In the genomic region with DNA sequence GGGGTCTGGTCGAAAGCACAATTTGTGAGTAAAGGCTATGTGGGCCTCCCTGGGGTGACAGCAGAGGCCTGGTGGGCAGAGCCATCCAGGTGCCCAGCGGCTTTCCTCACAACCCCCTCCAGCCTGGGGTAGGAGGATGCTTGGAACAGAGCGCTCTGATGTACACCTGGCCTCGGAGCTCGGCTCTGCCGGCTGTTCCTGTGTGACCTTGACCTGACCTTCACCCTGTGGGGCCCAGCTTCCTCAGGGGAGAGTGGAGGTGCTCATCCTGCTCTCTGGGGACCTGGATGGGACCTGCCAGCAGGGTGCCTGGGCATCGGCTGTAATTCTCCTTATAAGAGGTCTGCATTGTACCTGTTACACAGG, we compare ENCODE assay signal across 9 cellular contexts. TPM values are rescaled to one million over a fixed set of nuclear protein-coding genes. Genes with fewer than 3 reads are reported as not detected.
DNase-seq lines count a peak whose midpoint lies in the region; ATAC-seq, FAIRE-seq and TF ChIP-seq lines count a peak whose summit lies in the region.
"Had no signal": no experiment of that assay in that cellular context is flagged by ENCODE, and none has a peak within 500 bp of the region (broad histone marks: within the 10 kb centered on the region; RNA-seq: fewer than 3 reads in every experiment).

No MANE protein-coding gene starts in this region.

- in situ Hi-C loops in GM13977 (cut with MboI; ENCODE audit: low pct_unique_long_range_greater_than_20kb, low sequenced_read_pairs, unreplicated experiment) = no loop called here

- H3K4me1 ChIP-seq in A549 = no peaks in the 10 kb centered on the region
- peaks cover 21% of the 10 kb centered on the region for H3K4me1 ChIP-seq in mesenchymal stem cell (ENCODE audit: control insufficient read depth, insufficient read depth, low read depth, low read length)

- FAIRE-seq in A549 (lab: Jason Lieb, UNC) (no peak), GM19239 (lab: Jason Lieb, UNC) (peak; percentile 44)

- TF ChIP-seq EP300 in A549 (IDR thresholded peaks at IDR 0.05) = no peak

- H2BK15ac ChIP-seq in mesenchymal stem cell (ENCODE audit: low read depth, poor library complexity, severe bottlenecking) = no peak overlapping the region

- H3K9ac ChIP-seq in mesenchymal stem cell (ENCODE audit: low read length) = peak overlapping the region; percentile 33

- TF ChIP-seq CTCF in A549 (IDR thresholded peaks at IDR 0.05) (peak; percentile 27; the same call in 2 of the 3 replicates), GM13977 (IDR thresholded peaks at IDR 0.05; ENCODE audit: extremely low read depth, insufficient read depth, missing control alignments) (no peak), GM20000 (IDR thresholded peaks at IDR 0.05; ENCODE audit: extremely low read depth, missing control alignments) (no peak)

- peak overlapping the region; percentile 12 for H4K8ac ChIP-seq in mesenchymal stem cell (ENCODE audit: low read length)

- H2BK5ac ChIP-seq in mesenchymal stem cell (ENCODE audit: low read depth, low read length, poor library complexity, severe bottlenecking) = no peak overlapping the region

- H2BK120ac ChIP-seq in mesenchymal stem cell (ENCODE audit: low read depth, low read length) = no peak overlapping the region

- DNase-seq in A549 (ENCODE audit: low read depth in 1 of 2, low spot score in 1 of 2) (no peak), GM19239 (ENCODE audit: insufficient read length, low spot score) (no peak), mesenchymal stem cell (no peak), GM13977 (ENCODE audit: low spot score) (no peak), GM20000 (ENCODE audit: low spot score) (no peak), head of caudate nucleus (no peak), mucosa of gallbladder (ENCODE audit: low spot score) (no peak)

- no peaks in the 10 kb centered on the region for H3K9me3 ChIP-seq in A549
- H3K9me3 ChIP-seq in mesenchymal stem cell (ENCODE audit: control insufficient read depth, low read length) = no peaks in the 10 kb centered on the region
- H3K9me3 ChIP-seq: adrenal gland had no signal

- no peak overlapping the region for H2BK12ac ChIP-seq in mesenchymal stem cell (ENCODE audit: low read length in 2 of 2)

- no peak overlapping the region for H3K14ac ChIP-seq in mesenchymal stem cell (ENCODE audit: low read length in 2 of 2)

- no peak overlapping the region for H3K23ac ChIP-seq in mesenchymal stem cell (ENCODE audit: low read length in 2 of 2)

- no peak; a peak in 2 of 5 replicates for TF ChIP-seq RAD21 in A549 (conservative IDR thresholded peaks at IDR 0.05 in 1 of 2, IDR thresholded peaks at IDR 0.05 in 1 of 2)

- WGBS in A549 (ENCODE audit: missing lambda C conversion rate) = 22% methylated on average over 6 of the region's 7 CpGs
- 40% methylated on average over 6 of the region's 7 CpGs for WGBS in mesenchymal stem cell

- H3K4me3 ChIP-seq in A549 = no peak overlapping the region
- H3K4me3 ChIP-seq in mesenchymal stem cell (ENCODE audit: insufficient read depth in 1 of 2, low read depth in 1 of 2, low read length in 2 of 2) = no peak overlapping the region

- intact Hi-C loops in head of caudate nucleus (cut with DNase I) = loop anchor here (2.0 kb wide), 1 partner anchor 239 kb away; no protein-coding TSS in a partner anchor

- H3K4ac ChIP-seq in mesenchymal stem cell (ENCODE audit: low read depth in 1 of 2, low read length in 2 of 2) = no peak overlapping the region

- H3K79me1 ChIP-seq in mesenchymal stem cell (replicated peaks; ENCODE audit: low read length, poor library complexity, severe bottlenecking) = no peaks in the 10 kb centered on the region

- no peak overlapping the region for H3K18ac ChIP-seq in mesenchymal stem cell (ENCODE audit: low read depth in 1 of 2, low read length in 2 of 2)

- peak overlapping the region; percentile 99 for H3K4me2 ChIP-seq in A549
- no peak overlapping the region for H3K4me2 ChIP-seq in mesenchymal stem cell (ENCODE audit: low read length, poor library complexity, severe bottlenecking)

- H3K27ac ChIP-seq in A549 (0 out of 6 replicates have a peak overlapping the region, but pooled peaks of 1 of the 2 experiments have one; percentile 43), mesenchymal stem cell (ENCODE audit: low read length, poor library complexity, severe bottlenecking) (no peak overlapping the region)

- no peak overlapping the region for H4K91ac ChIP-seq in mesenchymal stem cell (ENCODE audit: low read length)

- no peak for TF ChIP-seq POLR2A in A549 (IDR thresholded peaks at IDR 0.05; ENCODE audit: low read length)

- ATAC-seq in A549 (peak in 1 of 2 experiments; percentile 2; a peak in 2 of 6 replicates), SK-N-SH treated with all-trans-retinoic acid at 6 μM for 48 hours (no peak)

- H3K36me3 ChIP-seq in mesenchymal stem cell (ENCODE audit: control insufficient read depth in 1 of 2, insufficient read depth in 2 of 2, low read depth in 1 of 2, low read length in 2 of 2) = no peaks in the 10 kb centered on the region
- H3K36me3 ChIP-seq: adrenal gland had no signal

- CTCF ChIA-PET in A549 (lab: Yijun Ruan, JAX) = interaction anchor here (0.6 to 3.5 kb wide), 8 partner anchors 12 to 348 kb away, joined by 3 to 38 read pairs (median 4); no protein-coding TSS in a partner anchor

- H2AFZ ChIP-seq in mesenchymal stem cell (ENCODE audit: low read depth, low read length) = no peak overlapping the region

- POLR2A ChIA-PET in A549 (lab: Yijun Ruan, JAX) = no interaction called here

- peaks cover 16 to 37% of the 10 kb centered on the region in 2 experiments for H3K27me3 ChIP-seq in mesenchymal stem cell (ENCODE audit: control insufficient read depth in 1 of 2, insufficient read depth in 1 of 2, low read length in 2 of 2)
- H3K27me3 ChIP-seq: adrenal gland had no signal

- H2AK5ac ChIP-seq in mesenchymal stem cell (ENCODE audit: low read length, severe bottlenecking) = no peak overlapping the region

TF ChIP-seq in A549, 52 proteins besides CTCF, POLR2A, EP300 and RAD21:
- TF ChIP-seq ESRRA (IDR thresholded peaks at IDR 0.05; ENCODE audit: borderline replicate concordance, low read length) (peak; percentile 30; the same call in 1 of the 2 replicates), GATA3 (IDR thresholded peaks at IDR 0.05; ENCODE audit: borderline replicate concordance) (no peak), RNF2 (IDR thresholded peaks at IDR 0.05; ENCODE audit: borderline replicate concordance, low read depth) (no peak)

TF ChIP-seq in SK-N-SH treated with all-trans-retinoic acid at 6 μM for 48 hours, 23 proteins besides CTCF, POLR2A, EP300 and RAD21:
- TF ChIP-seq, protein P1, sequence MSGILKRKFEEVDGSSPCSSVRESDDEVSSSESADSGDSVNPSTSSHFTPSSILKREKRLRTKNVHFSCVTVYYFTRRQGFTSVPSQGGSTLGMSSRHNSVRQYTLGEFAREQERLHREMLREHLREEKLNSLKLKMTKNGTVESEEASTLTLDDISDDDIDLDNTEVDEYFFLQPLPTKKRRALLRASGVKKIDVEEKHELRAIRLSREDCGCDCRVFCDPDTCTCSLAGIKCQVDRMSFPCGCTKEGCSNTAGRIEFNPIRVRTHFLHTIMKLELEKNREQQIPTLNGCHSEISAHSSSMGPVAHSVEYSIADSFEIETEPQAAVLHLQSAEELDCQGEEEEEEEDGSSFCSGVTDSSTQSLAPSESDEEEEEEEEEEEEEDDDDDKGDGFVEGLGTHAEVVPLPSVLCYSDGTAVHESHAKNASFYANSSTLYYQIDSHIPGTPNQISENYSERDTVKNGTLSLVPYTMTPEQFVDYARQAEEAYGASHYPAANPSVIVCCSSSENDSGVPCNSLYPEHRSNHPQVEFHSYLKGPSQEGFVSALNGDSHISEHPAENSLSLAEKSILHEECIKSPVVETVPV (CRISPR knock-in tag; IDR thresholded peaks at IDR 0.05) = 0 out of 2 replicates have a peak, but pooled peaks have one; percentile 9
- TF ChIP-seq ARNTL (CRISPR knock-in tag; IDR thresholded peaks at IDR 0.05; ENCODE audit: borderline replicate concordance, low read depth) = no peak
TF ChIP-seq in SK-N-SH treated with all-trans-retinoic acid at 6 μM for 48 hours: peak in this region for 1.

RNA-seq across cellular contexts. Expression of a gene that starts 28.9 kb away (rescaled TPM):
- 0.08 and 0.20 TPM in 2 replicates for polyA plus RNA-seq in A549 (2011; rRNA removed)
- polyA plus RNA-seq in A549 (2012; cell fraction: cytosol; rRNA removed) = 0.14 and 0.16 TPM in 2 replicates
- polyA plus RNA-seq in A549 (2012; cell fraction: nucleus; rRNA removed) = 0.49 and 0.56 TPM in 2 replicates
- 0.22 to 0.44 TPM (median 0.41 TPM) in 3 replicates for polyA plus RNA-seq in A549 (2017; fragmentation: RNase III; extraction: RNeasy Plus Mini Kit Qiagen cat#74134 plus additional on column Dnase treatment)
- 0.04 and 0.19 TPM in 2 replicates for polyA minus RNA-seq in A549 (2011; rRNA and poly(A)+ RNA removed)
- 0.29 TPM for polyA plus RNA-seq in mesenchymal stem cell (2013, experiment 1 of 2)
- 0.42 TPM for polyA plus RNA-seq in mesenchymal stem cell (2013, experiment 2 of 2)
- 1.6 TPM for total RNA-seq in mucosa of gallbladder

RNA-seq across cellular contexts. Expression of a gene that starts 32.5 kb away (rescaled TPM):
- polyA plus RNA-seq in A549 (2011; rRNA removed) (24.1 and 29.9 TPM in 2 replicates), A549 (2017; fragmentation: RNase III; extraction: RNeasy Plus Mini Kit Qiagen cat#74134 plus additional on column Dnase treatment) (10.0 to 11.2 TPM (median 10.8 TPM) in 3 replicates)
- polyA plus RNA-seq in A549 (2012; cell fraction: cytosol; rRNA removed) = 5.3 and 5.4 TPM in 2 replicates
- polyA plus RNA-seq in A549 (2012; cell fraction: nucleus; rRNA removed) = 3.0 and 6.5 TPM in 2 replicates
- polyA minus RNA-seq in A549 (2011; rRNA and poly(A)+ RNA removed) = 9.7 and 11.2 TPM in 2 replicates
- polyA plus RNA-seq in mesenchymal stem cell (2013, experiment 1 of 2) = 35.5 TPM
- polyA plus RNA-seq in mesenchymal stem cell (2013, experiment 2 of 2) = 37.6 TPM
- 18.0 TPM for total RNA-seq in mucosa of gallbladder
